Comparison of ENCODE assay signal across 10 cellular contexts in the genomic region with DNA sequence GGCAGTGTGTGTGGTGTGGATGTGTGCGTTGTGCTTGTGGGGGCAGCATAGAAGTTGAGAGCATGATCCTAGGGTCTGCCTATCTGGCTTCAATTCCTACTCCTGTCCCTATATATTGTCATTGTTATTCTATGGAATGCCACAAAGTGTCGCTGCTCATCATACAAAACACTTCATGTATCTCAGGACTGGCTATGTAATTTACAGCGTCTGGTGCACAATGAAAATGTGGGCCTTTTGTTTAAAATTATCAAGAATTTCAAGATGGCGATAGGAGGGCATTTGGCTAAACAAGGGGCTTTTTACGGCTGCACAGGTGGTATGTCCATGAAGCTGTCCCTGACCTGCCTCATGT. TPM values are rescaled to one million over a fixed set of nuclear protein-coding genes. Genes with fewer than 3 reads are reported as not detected.
DNase-seq lines count a peak whose midpoint lies in the region; ATAC-seq, FAIRE-seq and TF ChIP-seq lines count a peak whose summit lies in the region.
"Had no signal": no experiment of that assay in that cellular context is flagged by ENCODE, and none has a peak within 500 bp of the region (broad histone marks: within the 10 kb centered on the region; RNA-seq: fewer than 3 reads in every experiment).

No MANE protein-coding gene starts in this region.

- WGBS in endodermal cell (ENCODE audit: insufficient coverage in 1 of 2, insufficient read length in 1 of 2), 2 experiments: 90 to 92% methylated on average over 3 to 5 of the region's 5 CpGs

- H3K4me1 ChIP-seq in endodermal cell (ENCODE audit: control insufficient read depth, insufficient read depth, low read length): no peaks in the 10 kb centered on the region

- H3K4me3 Mint-ChIP-seq in endodermal cell: no peak overlapping the region
- H3K4me3 Mint-ChIP-seq in effector memory CD8-positive, alpha-beta T cell: no peak overlapping the region
- H3K4me3 Mint-ChIP-seq: activated naive CD4-positive, alpha-beta T cell treated with anti-CD3 and anti-CD28 coated beads, Interleukin-2, amount 50 U/mL, for 24 hours; nephron had no signal

- TF ChIP-seq CTCF in endodermal cell (conservative IDR thresholded peaks at IDR 0.05): peak; percentile 35

- no peak overlapping the region for H3K9ac ChIP-seq in endodermal cell (ENCODE audit: extremely low read depth, low read length, poor library complexity, severe bottlenecking)

- H3K9me3 Mint-ChIP-seq in endodermal cell: no peaks in the 10 kb centered on the region
- H3K9me3 Mint-ChIP-seq in effector memory CD8-positive, alpha-beta T cell: no peaks in the 10 kb centered on the region
- H3K9me3 Mint-ChIP-seq: activated naive CD4-positive, alpha-beta T cell treated with anti-CD3 and anti-CD28 coated beads, Interleukin-2, amount 50 U/mL, for 24 hours; nephron had no signal

- H3K27ac ChIP-seq in endodermal cell (ENCODE audit: low read depth, low read length): no peak overlapping the region

- no peaks in the 10 kb centered on the region for H3K36me3 Mint-ChIP-seq in endodermal cell (ENCODE audit: low read depth)
- no peaks in the 10 kb centered on the region for H3K36me3 Mint-ChIP-seq in effector memory CD8-positive, alpha-beta T cell (ENCODE audit: insufficient read depth)
- H3K36me3 Mint-ChIP-seq: activated naive CD4-positive, alpha-beta T cell treated with anti-CD3 and anti-CD28 coated beads, Interleukin-2, amount 50 U/mL, for 24 hours had no signal

- no peaks in the 10 kb centered on the region for H3K27me3 Mint-ChIP-seq in endodermal cell (ENCODE audit: insufficient read depth)
- peaks cover 26 to 53% of the 10 kb centered on the region in 2 donors for H3K27me3 Mint-ChIP-seq in effector memory CD8-positive, alpha-beta T cell

- DNase-seq in DMS53 treated with DMSO at 0.1 percent for 48 hours (lab: John Stamatoyannopoulos, UW; ENCODE audit: unreplicated experiment) (peak; percentile 67), NCI-H1694 (lab: John Stamatoyannopoulos, UW) (peak; percentile 35), endodermal cell (no peak), urothelium cell line (ENCODE audit: low spot score) (no peak)
- no peak for DNase-seq in effector memory CD8-positive, alpha-beta T cell

- no peaks in the 10 kb centered on the region for H3K36me3 ChIP-seq in endodermal cell (ENCODE audit: control insufficient read depth, insufficient read depth, low read length)

- H3K4me1 Mint-ChIP-seq in endodermal cell: no peaks in the 10 kb centered on the region
- no peaks in the 10 kb centered on the region for H3K4me1 Mint-ChIP-seq in effector memory CD8-positive, alpha-beta T cell (ENCODE audit: low read depth in 2 of 2)
- H3K4me1 Mint-ChIP-seq: activated naive CD4-positive, alpha-beta T cell treated with anti-CD3 and anti-CD28 coated beads, Interleukin-2, amount 50 U/mL, for 24 hours; nephron had no signal

- H3K27ac Mint-ChIP-seq in endodermal cell: no peak overlapping the region
- H3K27ac Mint-ChIP-seq in effector memory CD8-positive, alpha-beta T cell: no peak overlapping the region
- H3K27ac Mint-ChIP-seq: activated naive CD4-positive, alpha-beta T cell treated with anti-CD3 and anti-CD28 coated beads, Interleukin-2, amount 50 U/mL, for 24 hours; nephron had no signal

- FAIRE-seq in urothelium cell line (lab: Jason Lieb, UNC): no peak

- H3K27me3 ChIP-seq in endodermal cell (ENCODE audit: control insufficient read depth, insufficient read depth, low read length, poor library complexity, severe bottlenecking): no peaks in the 10 kb centered on the region

- no peaks in the 10 kb centered on the region for H3K9me3 ChIP-seq in endodermal cell (ENCODE audit: control insufficient read depth, low read length)

- peak; percentile 74 for ATAC-seq in GM21786 (IDR thresholded peaks at IDR 0.05; ENCODE audit: unreplicated experiment)
- no peak for ATAC-seq in GM19397 (IDR thresholded peaks at IDR 0.05; ENCODE audit: unreplicated experiment)
- no peak for ATAC-seq in effector memory CD8-positive, alpha-beta T cell (replicated peaks)
- ATAC-seq in GM21723 (IDR thresholded peaks at IDR 0.05; ENCODE audit: unreplicated experiment): no peak

- H3K4me3 ChIP-seq in endodermal cell (ENCODE audit: low read length): no peak overlapping the region

RNA-seq across cellular contexts. Expression of a gene that starts 3.4 kb away (rescaled TPM):
- total RNA-seq in endodermal cell: not detected
- polyA plus RNA-seq in endodermal cell (2013, experiment 1 of 2): 0.11 TPM
- polyA plus RNA-seq in endodermal cell (2013, experiment 2 of 2): not detected

RNA-seq across cellular contexts. Expression of a gene that starts 16.8 kb away (rescaled TPM):
- total RNA-seq in endodermal cell: not detected
- not detected for polyA plus RNA-seq in endodermal cell (2013, experiment 1 of 2)
- not detected for polyA plus RNA-seq in endodermal cell (2013, experiment 2 of 2)

RNA-seq across cellular contexts. Expression of a gene that starts 58.2 kb away (rescaled TPM):
- total RNA-seq in endodermal cell: 1 to 10 TPM in 1 of 2 donors, under 1 TPM in 1; 0.70 to 5.5 TPM
- 4.9 TPM for polyA plus RNA-seq in endodermal cell (2013, experiment 1 of 2)
- 0.83 TPM for polyA plus RNA-seq in endodermal cell (2013, experiment 2 of 2)

Comparison
In these comparisons a context has a peak if more than half of its experiments do, and no peak if none do; other contexts are left out.
1. DNase-seq: peak in DMS53 treated with DMSO at 0.1 percent for 48 hours (single experiment) and NCI-H1694 (single experiment); none in endodermal cell (single experiment), effector memory CD8-positive, alpha-beta T cell (0 of 3) and urothelium cell line (single experiment).